Comparison of ENCODE assay signal across 12 cellular contexts in the genomic region with DNA sequence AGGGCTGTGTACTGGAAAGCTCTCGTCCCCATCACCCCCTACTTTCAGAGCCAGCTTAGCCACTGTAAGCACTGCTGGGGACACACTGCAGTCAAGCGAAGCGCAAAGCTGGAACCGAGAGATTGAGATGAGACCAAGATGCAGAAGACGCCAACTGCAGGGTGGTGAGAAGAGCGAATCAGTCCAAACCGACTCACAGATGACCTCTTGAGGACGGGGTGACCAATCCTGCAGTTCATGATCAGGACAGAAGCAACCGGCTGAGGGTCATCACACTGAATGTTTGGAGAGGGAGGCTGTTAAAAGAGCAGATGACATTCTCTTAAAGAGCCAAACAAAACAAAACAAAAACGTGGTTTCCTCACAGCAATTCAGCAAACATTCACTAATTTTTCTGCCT. TPM values are rescaled to one million over a fixed set of nuclear protein-coding genes. Genes with fewer than 3 reads are reported as not detected.
DNase-seq lines count a peak whose midpoint lies in the region; ATAC-seq, FAIRE-seq and TF ChIP-seq lines count a peak whose summit lies in the region.
"Had no signal": no experiment of that assay in that cellular context is flagged by ENCODE, and none has a peak within 500 bp of the region (broad histone marks: within the 10 kb centered on the region; RNA-seq: fewer than 3 reads in every experiment).

No MANE protein-coding gene starts in this region.

- H3K79me2 ChIP-seq in astrocyte (ENCODE audit: insufficient read depth, low read length) (peaks cover 7% of the 10 kb centered on the region), osteoblast (ENCODE audit: insufficient read depth, low read length) (peaks cover 3% of the 10 kb centered on the region)

- H3K4me1 ChIP-seq in astrocyte (ENCODE audit: insufficient read depth, low read length) (peaks cover 14% of the 10 kb centered on the region), osteoblast (ENCODE audit: insufficient read depth, low read length) (peaks cover 17% of the 10 kb centered on the region), HAP-1 (no peaks in the 10 kb centered on the region)

- H4K20me1 ChIP-seq in astrocyte (ENCODE audit: insufficient read depth, low read length), result no peaks in the 10 kb centered on the region
- no peaks in the 10 kb centered on the region for H4K20me1 ChIP-seq in osteoblast (ENCODE audit: insufficient read depth, low read length)

- TF ChIP-seq CTCF in GM12873 (IDR thresholded peaks at IDR 0.05; ENCODE audit: insufficient read depth, low read depth, low read length, missing control alignments) (peak; percentile 66), astrocyte (IDR thresholded peaks at IDR 0.05; ENCODE audit: insufficient read depth, low read depth, low read length) (no peak), osteoblast (IDR thresholded peaks at IDR 0.05; ENCODE audit: extremely low read depth, low read depth, low read length) (no peak)

- peaks cover 2% of the 10 kb centered on the region for H3K27me3 Mint-ChIP-seq in astrocyte (ENCODE audit: low read depth, unreplicated experiment)
- H3K27me3 Mint-ChIP-seq: stimulated activated naive CD8-positive, alpha-beta T cell treated with anti-CD3 and anti-CD28 coated beads, Interleukin-15, amount 100 ng/mL, for 72 hours had no signal

- H3K9ac ChIP-seq in astrocyte (ENCODE audit: low read length), result no peak overlapping the region

- H2AFZ ChIP-seq in astrocyte (ENCODE audit: low read depth, low read length) (peak overlapping the region; percentile 49), osteoblast (ENCODE audit: low read length) (peak overlapping the region; percentile 75)

- H3K9me3 ChIP-seq in astrocyte (ENCODE audit: insufficient read depth, low read depth, low read length) (no peaks in the 10 kb centered on the region), osteoblast (ENCODE audit: low read depth, low read length) (no peaks in the 10 kb centered on the region), HAP-1 (no peaks in the 10 kb centered on the region)

- H3K27ac ChIP-seq in astrocyte (ENCODE audit: low read depth, low read length) (no peak overlapping the region), osteoblast (ENCODE audit: low read depth, low read length) (no peak overlapping the region)

- H3K27me3 ChIP-seq in astrocyte (ENCODE audit: insufficient read depth, low read length), result no peaks in the 10 kb centered on the region
- no peaks in the 10 kb centered on the region for H3K27me3 ChIP-seq in osteoblast (ENCODE audit: insufficient read depth, low read length)
- H3K27me3 ChIP-seq in HAP-1 (ENCODE audit: low read depth), result no peaks in the 10 kb centered on the region

- TF ChIP-seq POLR2A in H54 (IDR thresholded peaks at IDR 0.05; ENCODE audit: low read depth, low read length), result no peak

- H3K9me3 Mint-ChIP-seq in astrocyte (ENCODE audit: unreplicated experiment), result no peaks in the 10 kb centered on the region
- H3K9me3 Mint-ChIP-seq: stimulated activated naive CD8-positive, alpha-beta T cell treated with anti-CD3 and anti-CD28 coated beads, Interleukin-15, amount 100 ng/mL, for 72 hours had no signal

- H3K4me2 ChIP-seq in astrocyte (ENCODE audit: low read length), result peak overlapping the region; percentile 14
- H3K4me2 ChIP-seq in osteoblast (ENCODE audit: insufficient read depth, low read length), result peak overlapping the region; percentile 39

- H3K4me3 ChIP-seq in astrocyte (ENCODE audit: insufficient read depth, low read depth, low read length), result no peak overlapping the region
- H3K4me3 ChIP-seq in osteoblast (ENCODE audit: insufficient read depth, low read length), result peak overlapping the region; percentile 35
- no peak overlapping the region for H3K4me3 ChIP-seq in HAP-1

- no peak overlapping the region for H3K4me3 Mint-ChIP-seq in astrocyte (ENCODE audit: unreplicated experiment)
- H3K4me3 Mint-ChIP-seq: stimulated activated naive CD8-positive, alpha-beta T cell treated with anti-CD3 and anti-CD28 coated beads, Interleukin-15, amount 100 ng/mL, for 72 hours had no signal

- ATAC-seq in HG02759 (IDR thresholded peaks at IDR 0.05; ENCODE audit: unreplicated experiment), result peak; percentile 52
- ATAC-seq: stimulated activated naive CD8-positive, alpha-beta T cell treated with anti-CD3 and anti-CD28 coated beads, Interleukin-15, amount 100 ng/mL, for 72 hours had no signal

- FAIRE-seq in astrocyte (lab: Jason Lieb, UNC) (no peak), H54 (lab: Jason Lieb, UNC) (no peak)
- FAIRE-seq: islet of Langerhans had no signal

- no peak for DNase-seq in astrocyte (ENCODE audit: low read depth)
- DNase-seq in osteoblast (ENCODE audit: insufficient read length, low spot score, missing footprints), result peak; percentile 78
- no peak for DNase-seq in NCI-H446 (lab: John Stamatoyannopoulos, UW)
- DNase-seq in H54 (ENCODE audit: insufficient read length, low spot score), result no peak
- no peak for DNase-seq in middle frontal gyrus (ENCODE audit: extremely low spot score, low spot score)
- DNase-seq in HAP-1 (ENCODE audit: low spot score in 2 of 2), result no peak
- DNase-seq: activated CD8-positive, alpha-beta memory T cell treated with anti-CD3 and anti-CD28 coated beads, Interleukin-2, amount 50 U/mL, for 4 hours; stimulated activated naive CD8-positive, alpha-beta T cell treated with anti-CD3 and anti-CD28 coated beads, Interleukin-15, amount 100 ng/mL, for 72 hours had no signal

- peaks cover under 1% of the 10 kb centered on the region for H3K36me3 Mint-ChIP-seq in astrocyte (ENCODE audit: low read depth, unreplicated experiment)

- H3K4me1 Mint-ChIP-seq in astrocyte (ENCODE audit: low read depth, unreplicated experiment), result peaks cover 14% of the 10 kb centered on the region

- H3K36me3 ChIP-seq in astrocyte (ENCODE audit: insufficient read depth, low read length), result no peaks in the 10 kb centered on the region
- peaks cover 3% of the 10 kb centered on the region for H3K36me3 ChIP-seq in osteoblast (ENCODE audit: insufficient read depth, low read length)
- peaks cover 14% of the 10 kb centered on the region for H3K36me3 ChIP-seq in HAP-1 (replicated peaks)

- in situ Hi-C loops in HAP-1 (cut with MboI; ENCODE audit: low sequenced_read_pairs), result loop anchor here (10.0 kb wide), 1 partner anchor 273 kb away; no protein-coding TSS in a partner anchor

- H3K27ac Mint-ChIP-seq in astrocyte (ENCODE audit: unreplicated experiment), result no peak overlapping the region
- H3K27ac Mint-ChIP-seq: stimulated activated naive CD8-positive, alpha-beta T cell treated with anti-CD3 and anti-CD28 coated beads, Interleukin-15, amount 100 ng/mL, for 72 hours had no signal

RNA-seq across cellular contexts. Expression of a gene that starts 8.5 kb away (rescaled TPM):
- total RNA-seq in astrocyte (1.7 and 2.4 TPM in 2 replicates), osteoblast (1.4 and 1.5 TPM in 2 replicates)

RNA-seq across cellular contexts. Expression of a gene that starts 36.2 kb away (rescaled TPM):
- 2.4 TPM in 2 replicates for total RNA-seq in astrocyte
- 0.36 TPM in 1 of 2 replicates, not detected in the other for total RNA-seq in osteoblast
- total RNA-seq: H4 had no signal
